In the genomic region with DNA sequence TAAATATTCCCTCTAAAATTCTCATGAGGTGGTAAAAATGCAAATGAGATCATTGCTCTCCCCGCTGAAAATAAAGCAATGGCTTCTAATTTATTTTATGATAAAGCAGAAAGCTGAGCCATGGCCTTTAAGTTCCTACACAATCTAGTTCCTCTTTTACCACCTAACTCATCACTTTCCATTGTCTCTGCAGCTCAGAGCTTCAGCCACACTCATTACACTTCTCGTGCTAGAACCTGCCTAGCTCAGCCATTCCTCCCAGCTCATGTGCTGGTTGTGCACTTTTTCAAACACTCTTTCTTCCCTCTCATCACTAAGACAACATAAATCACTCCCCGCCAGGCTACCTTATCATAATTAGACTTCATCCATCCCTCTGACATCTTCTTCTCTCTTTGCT, we compare ENCODE assay signal across 16 cellular contexts.
"Had no signal": no experiment of that assay in that cellular context is flagged by ENCODE, and none has a peak within 500 bp of the region (broad histone marks: within the 10 kb centered on the region; RNA-seq: fewer than 3 reads in every experiment).

No MANE protein-coding gene starts in this region.

- H3K27ac ChIP-seq: heart left ventricle, neural progenitor cell, ovary, tibial artery, VCaP had no signal

- H3K4me3 Mint-ChIP-seq: activated CD4-positive, alpha-beta memory T cell treated with anti-CD3 and anti-CD28 coated beads for 36 hours; activated CD8-positive, alpha-beta memory T cell treated with anti-CD3 and anti-CD28 coated beads, Interleukin-2, amount 10 ng/mL, durations not matched to agents 7 days and 5 days; activated naive CD4-positive, alpha-beta T cell treated with anti-CD3 and anti-CD28 coated beads, Interleukin-2, amount 10 ng/mL, durations not matched to agents 7 days and 5 days; activated T-cell treated with anti-CD3 and anti-CD28 coated beads, Interleukin-2, amount 50 U/mL, for 24 hours; endodermal cell; immature natural killer cell; neural progenitor cell had no signal

- H3K36me3 ChIP-seq: heart left ventricle, neural progenitor cell, ovary, tibial artery had no signal

- H3K9me3 ChIP-seq: ovary, tibial artery had no signal

- H3K4me3 ChIP-seq: heart left ventricle, lung, neural progenitor cell, ovary, tibial artery had no signal

- H3K27me3 Mint-ChIP-seq: activated CD4-positive, alpha-beta memory T cell treated with anti-CD3 and anti-CD28 coated beads for 36 hours; activated CD8-positive, alpha-beta memory T cell treated with anti-CD3 and anti-CD28 coated beads, Interleukin-2, amount 10 ng/mL, durations not matched to agents 7 days and 5 days; activated naive CD4-positive, alpha-beta T cell treated with anti-CD3 and anti-CD28 coated beads, Interleukin-2, amount 10 ng/mL, durations not matched to agents 7 days and 5 days; activated T-cell treated with anti-CD3 and anti-CD28 coated beads, Interleukin-2, amount 50 U/mL, for 24 hours had no signal

- H3K27ac Mint-ChIP-seq: activated CD4-positive, alpha-beta memory T cell treated with anti-CD3 and anti-CD28 coated beads for 36 hours; activated CD8-positive, alpha-beta memory T cell treated with anti-CD3 and anti-CD28 coated beads, Interleukin-2, amount 10 ng/mL, durations not matched to agents 7 days and 5 days; activated naive CD4-positive, alpha-beta T cell treated with anti-CD3 and anti-CD28 coated beads, Interleukin-2, amount 10 ng/mL, durations not matched to agents 7 days and 5 days; activated T-cell treated with anti-CD3 and anti-CD28 coated beads, Interleukin-2, amount 50 U/mL, for 24 hours; endodermal cell; immature natural killer cell; neural progenitor cell had no signal

- H3K4me1 ChIP-seq: heart left ventricle, neural progenitor cell, tibial artery had no signal

- H3K27me3 ChIP-seq: heart left ventricle, neural progenitor cell, ovary, tibial artery had no signal

- H3K36me3 Mint-ChIP-seq: activated CD4-positive, alpha-beta memory T cell treated with anti-CD3 and anti-CD28 coated beads for 36 hours; activated CD8-positive, alpha-beta memory T cell treated with anti-CD3 and anti-CD28 coated beads, Interleukin-2, amount 10 ng/mL, durations not matched to agents 7 days and 5 days; activated naive CD4-positive, alpha-beta T cell treated with anti-CD3 and anti-CD28 coated beads, Interleukin-2, amount 10 ng/mL, durations not matched to agents 7 days and 5 days; immature natural killer cell; neural progenitor cell had no signal

- DNase-seq: activated CD4-positive, alpha-beta memory T cell treated with anti-CD3 and anti-CD28 coated beads for 36 hours; activated CD8-positive, alpha-beta memory T cell treated with anti-CD3 and anti-CD28 coated beads, Interleukin-2, amount 10 ng/mL, durations not matched to agents 7 days and 5 days; activated naive CD4-positive, alpha-beta T cell treated with anti-CD3 and anti-CD28 coated beads, Interleukin-2, amount 10 ng/mL, durations not matched to agents 7 days and 5 days; activated T-cell treated with anti-CD3 and anti-CD28 coated beads, Interleukin-2, amount 50 U/mL, for 24 hours; endodermal cell; immature natural killer cell; midbrain; ovary; stimulated activated CD4-positive, alpha-beta T cell treated with anti-CD3 and anti-CD28 coated beads, Interleukin-15, amount 100 ng/mL, for 24 hours; stimulated activated CD4-positive, alpha-beta T cell treated with anti-CD3 and anti-CD28 coated beads, Interleukin-4, amount 100 ng/mL, for 1 hour; stimulated activated naive CD4-positive, alpha-beta T cell had no signal

- ATAC-seq: activated CD8-positive, alpha-beta memory T cell treated with anti-CD3 and anti-CD28 coated beads, Interleukin-2, amount 10 ng/mL, durations not matched to agents 7 days and 5 days had no signal

- H3K4me1 Mint-ChIP-seq: activated CD8-positive, alpha-beta memory T cell treated with anti-CD3 and anti-CD28 coated beads, Interleukin-2, amount 10 ng/mL, durations not matched to agents 7 days and 5 days; activated naive CD4-positive, alpha-beta T cell treated with anti-CD3 and anti-CD28 coated beads, Interleukin-2, amount 10 ng/mL, durations not matched to agents 7 days and 5 days; immature natural killer cell; neural progenitor cell had no signal
